Comparison of ENCODE assay signal across 8 cellular contexts in genomic region chr11:536841-537621, GRCh38. TPM values are rescaled to one million over a fixed set of nuclear protein-coding genes. Genes with fewer than 3 reads are reported as not detected.
A peak's percentile ranks its signal among the peaks of the same experiment; 100 is the strongest.
DNase-seq lines count a peak whose midpoint lies in the region; ATAC-seq and TF ChIP-seq lines count a peak whose summit lies in the region.

LRRC56 (plus strand) TSS chr11:537527; CDS start chr11:540685, 3,158 bp downstream.

- TF ChIP-seq POLR2A in Raji (IDR thresholded peaks at IDR 0.05; ENCODE audit: insufficient read depth, low read depth, low read length) = peak; percentile 75

- peak within 1 kb of the TSS; percentile 92 for H3K4me3 Mint-ChIP-seq in glutamatergic neuron (ENCODE audit: unreplicated experiment)

- H3K4me1 Mint-ChIP-seq in glutamatergic neuron (ENCODE audit: low read depth, unreplicated experiment) = no peaks in the 10 kb centered on the region

- H3K4me3 ChIP-seq in Jurkat, Clone E6-1 (ENCODE audit: low read length) = peak within 1 kb of the TSS; percentile 43

- TF ChIP-seq CTCF in glutamatergic neuron (IDR thresholded peaks at IDR 0.05; ENCODE audit: partially characterized antibody, unreplicated experiment) = no peak

- peak; percentile 48 for ATAC-seq in GM21447 (IDR thresholded peaks at IDR 0.05; ENCODE audit: unreplicated experiment)

- H3K27ac Mint-ChIP-seq in glutamatergic neuron (ENCODE audit: unreplicated experiment) = peak within 1 kb of the TSS; percentile 83

- peaks cover 5% of the 10 kb centered on the region for H3K9me3 Mint-ChIP-seq in glutamatergic neuron (ENCODE audit: unreplicated experiment)

- H3K36me3 Mint-ChIP-seq in glutamatergic neuron (ENCODE audit: unreplicated experiment) = no peaks in the 10 kb centered on the region

- peaks cover 4% of the 10 kb centered on the region for H3K27me3 Mint-ChIP-seq in glutamatergic neuron (ENCODE audit: unreplicated experiment)

- intact Hi-C loops in posterior vena cava (cut with DNase I) = no loop called here

- DNase-seq in DMS 273 (lab: John Stamatoyannopoulos, UW; ENCODE audit: unreplicated experiment) (peak; percentile 91), glutamatergic neuron (peak; percentile 76), posterior vena cava (ENCODE audit: low spot score) (peak; percentile 90), ureter (ENCODE audit: low spot score) (peak; percentile 88)
- peak; percentile 83 for DNase-seq in Jurkat, Clone E6-1 (ENCODE audit: low read depth, low spot score)
- DNase-seq in activated naive CD4-positive, alpha-beta T cell treated with Interleukin-2 at 50 U/mL for 16 hours = peak; percentile 92

RNA-seq across cellular contexts. Expression of gene LRRC56, which starts in this region (rescaled TPM):
- 1.1 TPM for polyA plus RNA-seq in Jurkat, Clone E6-1 (2012; ENCODE audit: insufficient read depth, insufficient read length)
- total RNA-seq in glutamatergic neuron (ENCODE audit: unreplicated experiment) (2.6 TPM), posterior vena cava (under 1 TPM; 0.43 to 0.56 TPM), ureter (3.4 TPM)

Comparison
In these comparisons a context has a peak if more than half of its experiments do, and no peak if none do; other contexts are left out.
1. Peak in every context shown above with its lines: DNase-seq, ATAC-seq and H3K4me3 ChIP-seq.
2. Peak in DNase-seq in posterior vena cava; RNA of the gene not detected or under 1 TPM.